Comparison of ENCODE assay signal across 8 cellular contexts in genomic region chr9:117782931-117783788, GRCh38.
DNase-seq lines count a peak whose midpoint lies in the region; ATAC-seq and TF ChIP-seq lines count a peak whose summit lies in the region.

No MANE protein-coding gene starts in this region.

- H3K36me3 ChIP-seq in OCI-LY3 (replicated peaks; ENCODE audit: low read depth, low read length) (no peaks in the 10 kb centered on the region), stomach smooth muscle (ENCODE audit: control insufficient read depth in 2 of 2, insufficient read depth in 2 of 2, low read length in 2 of 2) (no peaks in the 10 kb centered on the region)

- H3K4me1 ChIP-seq in OCI-LY3 (ENCODE audit: low read length), result peaks cover 63% of the 10 kb centered on the region
- no peaks in the 10 kb centered on the region for H3K4me1 ChIP-seq in stomach smooth muscle (ENCODE audit: control insufficient read depth, insufficient read depth, low read length)

- peak; percentile 87 for DNase-seq in DMS153 treated with DMSO at 0.1 percent for 48 hours (lab: John Stamatoyannopoulos, UW; ENCODE audit: unreplicated experiment)
- peak; percentile 60 for DNase-seq in HT-29 (ENCODE audit: low spot score)
- DNase-seq in activated T-cell treated with anti-CD3 and anti-CD28 coated beads, Interleukin-2, amount 50 U/mL, for 4 hours, result peak; percentile 37
- peak; percentile 70 for DNase-seq in fibroblast of gingiva (ENCODE audit: low read depth)
- DNase-seq in natural killer cell, result peak; percentile 37

- H3K9ac ChIP-seq in OCI-LY3 (ENCODE audit: low read length) (peak overlapping the region; percentile 59), stomach smooth muscle (ENCODE audit: low read length in 2 of 2) (peak overlapping the region; percentile 14 to 17)

- H3K79me2 ChIP-seq in OCI-LY3 (ENCODE audit: low read length), result no peaks in the 10 kb centered on the region

- TF ChIP-seq CTCF in OCI-LY3 (IDR thresholded peaks at IDR 0.05; ENCODE audit: low read depth, low read length), result peak; percentile 97
- TF ChIP-seq CTCF in natural killer cell (IDR thresholded peaks at IDR 0.05), result peak; percentile 73

- H3K9me3 ChIP-seq in OCI-LY3 (ENCODE audit: insufficient read depth, low read length), result 0 out of 2 replicates have a peak, but pooled peaks cover 4% of the 10 kb centered on the region
- H3K9me3 ChIP-seq in stomach smooth muscle (ENCODE audit: control insufficient read depth in 2 of 2, low read length in 2 of 2), result no peaks in the 10 kb centered on the region

- peak overlapping the region; percentile 86 for H3K27ac ChIP-seq in OCI-LY3 (ENCODE audit: low read length)
- H3K27ac ChIP-seq in stomach smooth muscle (ENCODE audit: low read length), result no peak overlapping the region

- ATAC-seq in GM21447 (IDR thresholded peaks at IDR 0.05; ENCODE audit: unreplicated experiment), result peak; percentile 77
- peak; percentile 78 to 79 for ATAC-seq in activated T-cell treated with anti-CD3 and anti-CD28 coated beads, Interleukin-2, amount 50 U/mL, for 4 hours
- ATAC-seq in natural killer cell, result peak; percentile 70 to 78 (median 75)

- intact Hi-C loops in natural killer cell (cut with micrococcal nuclease), result loop anchor here (5.0 kb wide), 1 partner anchor 1509 kb away; no protein-coding TSS in a partner anchor

- no peaks in the 10 kb centered on the region for H3K27me3 Mint-ChIP-seq in activated T-cell treated with anti-CD3 and anti-CD28 coated beads, Interleukin-2, amount 50 U/mL, for 4 hours (ENCODE audit: low read depth)
- H3K27me3 Mint-ChIP-seq in natural killer cell (ENCODE audit: low read depth in 2 of 2), result peaks cover 0 to 6% of the 10 kb centered on the region in 2 donors

- no peak overlapping the region for H3K4me3 Mint-ChIP-seq in activated T-cell treated with anti-CD3 and anti-CD28 coated beads, Interleukin-2, amount 50 U/mL, for 4 hours
- no peak overlapping the region for H3K4me3 Mint-ChIP-seq in natural killer cell

- H4K20me1 ChIP-seq in OCI-LY3 (ENCODE audit: insufficient read depth, low read length), result no peaks in the 10 kb centered on the region

- H3K27ac Mint-ChIP-seq in natural killer cell, result no peak overlapping the region

- H3K27me3 ChIP-seq in OCI-LY3 (ENCODE audit: low read depth, low read length), result no peaks in the 10 kb centered on the region
- no peaks in the 10 kb centered on the region for H3K27me3 ChIP-seq in stomach smooth muscle (ENCODE audit: control insufficient read depth in 1 of 2, insufficient read depth in 2 of 2, low read length in 2 of 2)

- peak overlapping the region; percentile 72 for H3K4me3 ChIP-seq in OCI-LY3 (ENCODE audit: low read length)
- H3K4me3 ChIP-seq in stomach smooth muscle (ENCODE audit: low read length in 2 of 2), result peak overlapping the region; percentile 45 to 68

- no peaks in the 10 kb centered on the region for H3K36me3 Mint-ChIP-seq in activated T-cell treated with anti-CD3 and anti-CD28 coated beads, Interleukin-2, amount 50 U/mL, for 4 hours (ENCODE audit: insufficient read depth)
- no peaks in the 10 kb centered on the region for H3K36me3 Mint-ChIP-seq in natural killer cell

- no peaks in the 10 kb centered on the region for H3K9me3 Mint-ChIP-seq in activated T-cell treated with anti-CD3 and anti-CD28 coated beads, Interleukin-2, amount 50 U/mL, for 4 hours
- no peaks in the 10 kb centered on the region for H3K9me3 Mint-ChIP-seq in natural killer cell

- H2AFZ ChIP-seq in OCI-LY3 (ENCODE audit: low read depth, low read length), result peak overlapping the region; percentile 22; the same call in 1 of the 2 replicates

- H3K4me1 Mint-ChIP-seq in activated T-cell treated with anti-CD3 and anti-CD28 coated beads, Interleukin-2, amount 50 U/mL, for 4 hours (ENCODE audit: low read depth), result peaks cover 4% of the 10 kb centered on the region
- H3K4me1 Mint-ChIP-seq in natural killer cell, result no peaks in the 10 kb centered on the region

- peak overlapping the region; percentile 85 for H3K4me2 ChIP-seq in OCI-LY3 (ENCODE audit: low read length)

Comparison
In these comparisons a context has a peak if more than half of its experiments do, and no peak if none do; other contexts are left out.
1. DNase-seq: peak in every context shown above with its lines; median percentile 87 in DMS153 treated with DMSO at 0.1 percent for 48 hours; 70 in fibroblast of gingiva; 60 in HT-29; 37 in activated T-cell treated with anti-CD3 and anti-CD28 coated beads, Interleukin-2, amount 50 U/mL, for 4 hours; 37 in natural killer cell.